Comparison of ENCODE assay signal across 8 cellular contexts in genomic region chr17:67390646-67391480, GRCh38. TPM values are rescaled to one million over a fixed set of nuclear protein-coding genes. Genes with fewer than 3 reads are reported as not detected.
DNase-seq lines count a peak whose midpoint lies in the region; ATAC-seq, FAIRE-seq and TF ChIP-seq lines count a peak whose summit lies in the region.

No MANE protein-coding gene starts in this region.

- peak overlapping the region; percentile 33 for H3K4me3 ChIP-seq in astrocyte (ENCODE audit: insufficient read depth, low read depth, low read length)

- H3K27me3 Mint-ChIP-seq in astrocyte (ENCODE audit: low read depth, unreplicated experiment): no peaks in the 10 kb centered on the region

- peak overlapping the region; percentile 66 for H3K27ac Mint-ChIP-seq in astrocyte (ENCODE audit: unreplicated experiment)

- no peaks in the 10 kb centered on the region for H3K36me3 ChIP-seq in astrocyte (ENCODE audit: insufficient read depth, low read length)

- no peak overlapping the region for H2AFZ ChIP-seq in astrocyte (ENCODE audit: low read depth, low read length)

- ATAC-seq in GM19372 (IDR thresholded peaks at IDR 0.05; ENCODE audit: low read depth, unreplicated experiment) (peak; percentile 94), HG03432 (IDR thresholded peaks at IDR 0.05; ENCODE audit: unreplicated experiment) (peak; percentile 94)

- no peak for TF ChIP-seq CTCF in astrocyte (IDR thresholded peaks at IDR 0.05; ENCODE audit: insufficient read depth, low read depth, low read length)

- peaks cover 11% of the 10 kb centered on the region for H4K20me1 ChIP-seq in astrocyte (ENCODE audit: insufficient read depth, low read length)

- H3K9ac ChIP-seq in astrocyte (ENCODE audit: low read length): peak overlapping the region; percentile 74

- H3K4me3 Mint-ChIP-seq in astrocyte (ENCODE audit: unreplicated experiment): peak overlapping the region; percentile 64

- H3K27me3 ChIP-seq in astrocyte (ENCODE audit: insufficient read depth, low read length): no peaks in the 10 kb centered on the region

- peaks cover 15% of the 10 kb centered on the region for H3K4me1 ChIP-seq in astrocyte (ENCODE audit: insufficient read depth, low read length)

- peak overlapping the region; percentile 85 for H3K27ac ChIP-seq in astrocyte (ENCODE audit: low read depth, low read length)

- H3K4me1 Mint-ChIP-seq in astrocyte (ENCODE audit: low read depth, unreplicated experiment): peaks cover 9% of the 10 kb centered on the region

- H3K4me2 ChIP-seq in astrocyte (ENCODE audit: low read length): peak overlapping the region; percentile 81

- H3K9me3 Mint-ChIP-seq in astrocyte (ENCODE audit: unreplicated experiment): no peaks in the 10 kb centered on the region

- no peak for FAIRE-seq in astrocyte (lab: Jason Lieb, UNC)

- no peaks in the 10 kb centered on the region for H3K36me3 Mint-ChIP-seq in astrocyte (ENCODE audit: low read depth, unreplicated experiment)

- peaks cover 8% of the 10 kb centered on the region for H3K79me2 ChIP-seq in astrocyte (ENCODE audit: insufficient read depth, low read length)

- no peaks in the 10 kb centered on the region for H3K9me3 ChIP-seq in astrocyte (ENCODE audit: insufficient read depth, low read depth, low read length)

- DNase-seq in C1 segment of cervical spinal cord (lab: John Stamatoyannopoulos, UW) (peak in 10 of 14 donors; percentile 5 to 77 (median 35)), SW 1271 (lab: John Stamatoyannopoulos, UW) (peak; percentile 67 to 87), astrocyte (ENCODE audit: low read depth) (peak; percentile 99), kidney tubule cell (ENCODE audit: low spot score) (peak; percentile 97), Kasumi-1 (lab: John Stamatoyannopoulos, UW) (no peak)
- peak; percentile 58 to 62 for DNase-seq in stimulated activated CD8-positive, alpha-beta memory T cell treated with anti-CD3 and anti-CD28 coated beads, Interleukin-15, amount 100 ng/mL, for 48 hours (ENCODE audit: low read depth in 2 of 2)

RNA-seq across cellular contexts. Expression of gene PITPNC1, which starts 13.8 kb away (rescaled TPM):
- 10.1 and 12.4 TPM in 2 replicates for total RNA-seq in astrocyte

RNA-seq across cellular contexts. Expression of gene PSMD12, which starts 24.5 kb away (rescaled TPM):
- total RNA-seq in astrocyte: 67.6 and 74.1 TPM in 2 replicates

Comparison
In these comparisons a context has a peak if more than half of its experiments do, and no peak if none do; other contexts are left out.
1. DNase-seq: peak in C1 segment of cervical spinal cord (10 of 14), SW 1271 (2 of 2), astrocyte (single experiment), kidney tubule cell (single experiment) and stimulated activated CD8-positive, alpha-beta memory T cell treated with anti-CD3 and anti-CD28 coated beads, Interleukin-15, amount 100 ng/mL, for 48 hours (2 of 2); none in Kasumi-1 (0 of 2).